Comparison of ENCODE assay signal across 23 cellular contexts in genomic region chr15:41891226-41891625, GRCh38. TPM values are rescaled to one million over a fixed set of nuclear protein-coding genes. Genes with fewer than 3 reads are reported as not detected.
DNase-seq lines count a peak whose midpoint lies in the region; ATAC-seq and TF ChIP-seq lines count a peak whose summit lies in the region.
"Had no signal": no experiment of that assay in that cellular context is flagged by ENCODE, and none has a peak within 500 bp of the region (broad histone marks: within the 10 kb centered on the region; RNA-seq: fewer than 3 reads in every experiment).

No MANE protein-coding gene starts in this region.

- CTCF ChIA-PET in Calu3 (lab: Charles Lee) = no interaction called here

- H3K27me3 Mint-ChIP-seq in neural progenitor cell (ENCODE audit: insufficient read depth, low read depth) (peaks cover 10% of the 10 kb centered on the region), Calu3 (ENCODE audit: unreplicated experiment) (no peaks in the 10 kb centered on the region)
- H3K27me3 Mint-ChIP-seq: activated CD4-positive, alpha-beta T cell treated with anti-CD3 and anti-CD28 coated beads, Interleukin-2, amount 10 ng/mL, durations not matched to agents 7 days and 5 days had no signal

- H3K9me3 ChIP-seq in SJCRH30 (replicated peaks) (no peaks in the 10 kb centered on the region), neural progenitor cell (ENCODE audit: low read depth) (no peaks in the 10 kb centered on the region)
- H3K9me3 ChIP-seq: ascending aorta, HAP-1, suprapubic skin had no signal

- TF ChIP-seq CTCF in neural progenitor cell (IDR thresholded peaks at IDR 0.05) (no peak), Calu3 (IDR thresholded peaks at IDR 0.05; ENCODE audit: unreplicated experiment) (no peak)

- H3K4me2 ChIP-seq in neural progenitor cell = peak overlapping the region; percentile 35
- H3K4me2 ChIP-seq: smooth muscle cell had no signal

- no peaks in the 10 kb centered on the region for H3K9me3 Mint-ChIP-seq in neural progenitor cell
- no peaks in the 10 kb centered on the region for H3K9me3 Mint-ChIP-seq in Calu3 (ENCODE audit: low read depth, unreplicated experiment)
- H3K9me3 Mint-ChIP-seq: activated naive CD4-positive, alpha-beta T cell treated with anti-CD3 and anti-CD28 coated beads, Interleukin-2, amount 50 U/mL, for 72 hours; activated T-helper 1 cell treated with anti-CD3 and anti-CD28 coated beads, Interleukin-12 subunit alpha, Interleukin-12 subunit beta, Interleukin-2, Interleukin-4 antibody, amounts not matched to agents 30 ng/mL and 10 ng/mL and 1 ng/mL, durations not matched to agents 14 hours and 24 hours and 36 hours had no signal

- no peaks in the 10 kb centered on the region for H3K79me2 ChIP-seq in neural progenitor cell (ENCODE audit: low read depth)

- no peaks in the 10 kb centered on the region for H3K36me3 ChIP-seq in SJCRH30
- no peaks in the 10 kb centered on the region for H3K36me3 ChIP-seq in neural progenitor cell
- H3K36me3 ChIP-seq: ascending aorta, HAP-1, suprapubic skin had no signal

- DNase-seq in NCI-H2081 (lab: John Stamatoyannopoulos, UW) (peak; percentile 15 to 48), NCI-H2081 treated with DMSO at 0.1 percent for 48 hours (lab: John Stamatoyannopoulos, UW) (no peak), ELF-1 (ENCODE audit: low read depth, low spot score) (peak; percentile 45), SJCRH30 (peak; percentile 84 to 94), neural progenitor cell (ENCODE audit: low spot score) (peak; percentile 35), Calu3 (no peak)
- DNase-seq: activated CD4-positive, alpha-beta T cell treated with anti-CD3 and anti-CD28 coated beads, Interleukin-2, amount 10 ng/mL, durations not matched to agents 7 days and 5 days; AML-193; dermis blood vessel endothelial cell; MV-4-11; NCI-H1930; NCI-H446 treated with DMSO at 0.1 percent for 48 hours; occipital lobe; stimulated activated CD4-positive, alpha-beta T cell treated with anti-CD3 and anti-CD28 coated beads, Interleukin-2, amount 100 ng/mL, for 24 hours; T-helper 9 cell had no signal

- BruUV-seq in Calu3 (replicated peaks; lab: Mats Ljungman, UMichigan) = no TSS peak

- no peaks in the 10 kb centered on the region for H4K20me1 ChIP-seq in neural progenitor cell (ENCODE audit: low read depth)

- H3F3A ChIP-seq in neural progenitor cell (ENCODE audit: low read depth) = peaks cover 12% of the 10 kb centered on the region

- peaks cover 53% of the 10 kb centered on the region for H3K4me1 ChIP-seq in SJCRH30
- peaks cover 22% of the 10 kb centered on the region for H3K4me1 ChIP-seq in neural progenitor cell
- H3K4me1 ChIP-seq: HAP-1 had no signal

- ATAC-seq in HG02852 (IDR thresholded peaks at IDR 0.05; ENCODE audit: unreplicated experiment) = no peak
- ATAC-seq in HG03108 (IDR thresholded peaks at IDR 0.05; ENCODE audit: unreplicated experiment) = no peak
- ATAC-seq: activated naive CD4-positive, alpha-beta T cell treated with anti-CD3 and anti-CD28 coated beads, Interleukin-2, amount 50 U/mL, for 72 hours had no signal

- H3K4me1 Mint-ChIP-seq in neural progenitor cell = peaks cover 22% of the 10 kb centered on the region
- no peaks in the 10 kb centered on the region for H3K4me1 Mint-ChIP-seq in Calu3 (ENCODE audit: low read depth, unreplicated experiment)

- H3K4me3 ChIP-seq in SJCRH30 (no peak overlapping the region; the same call in 1 of the 2 replicates), neural progenitor cell (no peak overlapping the region)
- H3K4me3 ChIP-seq: ascending aorta, HAP-1, smooth muscle cell, suprapubic skin had no signal

- H3K4me3 Mint-ChIP-seq in neural progenitor cell (no peak overlapping the region), Calu3 (ENCODE audit: low read depth, unreplicated experiment) (no peak overlapping the region)
- H3K4me3 Mint-ChIP-seq: activated CD4-positive, alpha-beta T cell treated with anti-CD3 and anti-CD28 coated beads, Interleukin-2, amount 10 ng/mL, durations not matched to agents 7 days and 5 days; activated T-helper 1 cell treated with anti-CD3 and anti-CD28 coated beads, Interleukin-12 subunit alpha, Interleukin-12 subunit beta, Interleukin-2, Interleukin-4 antibody, amounts not matched to agents 30 ng/mL and 10 ng/mL and 1 ng/mL, durations not matched to agents 14 hours and 24 hours and 36 hours had no signal

- H3K27ac ChIP-seq in SJCRH30 (peak overlapping the region; percentile 85), neural progenitor cell (no peak overlapping the region)
- H3K27ac ChIP-seq: ascending aorta, suprapubic skin had no signal

- intact Hi-C loops in Calu3 (cut with micrococcal nuclease; ENCODE audit: unreplicated experiment) = no loop called here

- H3K36me3 Mint-ChIP-seq in neural progenitor cell = no peaks in the 10 kb centered on the region
- H3K36me3 Mint-ChIP-seq in Calu3 (ENCODE audit: insufficient read depth, unreplicated experiment) = peaks cover 7% of the 10 kb centered on the region
- H3K36me3 Mint-ChIP-seq: activated naive CD4-positive, alpha-beta T cell treated with anti-CD3 and anti-CD28 coated beads, Interleukin-2, amount 50 U/mL, for 72 hours had no signal

- H3K27ac Mint-ChIP-seq in neural progenitor cell (peak overlapping the region; percentile 46), Calu3 (ENCODE audit: unreplicated experiment) (no peak overlapping the region)
- H3K27ac Mint-ChIP-seq: activated CD4-positive, alpha-beta T cell treated with anti-CD3 and anti-CD28 coated beads, Interleukin-2, amount 10 ng/mL, durations not matched to agents 7 days and 5 days; activated T-helper 1 cell treated with anti-CD3 and anti-CD28 coated beads, Interleukin-12 subunit alpha, Interleukin-12 subunit beta, Interleukin-2, Interleukin-4 antibody, amounts not matched to agents 30 ng/mL and 10 ng/mL and 1 ng/mL, durations not matched to agents 14 hours and 24 hours and 36 hours had no signal

- H3K9ac ChIP-seq in neural progenitor cell = no peak overlapping the region

- no peak overlapping the region for H2AFZ ChIP-seq in neural progenitor cell (replicated peaks)

- H3K27me3 ChIP-seq in SJCRH30 (no peaks in the 10 kb centered on the region), neural progenitor cell (no peaks in the 10 kb centered on the region)
- H3K27me3 ChIP-seq: ascending aorta, suprapubic skin had no signal

RNA-seq across cellular contexts. Expression of gene SPTBN5, which starts 2.6 kb away (rescaled TPM):
- total RNA-seq in SJCRH30 (2014; rRNA removed; shearing (Covaris generic)) = 0.38 and 0.55 TPM in 2 replicates
- total RNA-seq in neural progenitor cell (ENCODE audit: low replicate concordance) (0.15 TPM in 1 of 2 replicates, not detected in the other), Calu3 (2022) (0.64 and 0.69 TPM in 2 replicates)

RNA-seq across cellular contexts. Expression of gene PLA2G4B, which starts 52.6 kb away (rescaled TPM):
- 3.0 and 7.2 TPM in 2 replicates for total RNA-seq in SJCRH30 (2014; rRNA removed; shearing (Covaris generic))
- total RNA-seq in neural progenitor cell (ENCODE audit: low replicate concordance) (2.0 and 10.1 TPM in 2 replicates), Calu3 (2022) (4.1 and 6.8 TPM in 2 replicates)

Comparison
In these comparisons a context has a peak if more than half of its experiments do, and no peak if none do; other contexts are left out.
1. DNase-seq: peak in NCI-H2081 (2 of 2), ELF-1 (single experiment), SJCRH30 (2 of 2) and neural progenitor cell (single experiment); none in NCI-H2081 treated with DMSO at 0.1 percent for 48 hours (single experiment) and Calu3 (single experiment).